ENCODE assay signal across 8 cellular contexts in the genomic region with DNA sequence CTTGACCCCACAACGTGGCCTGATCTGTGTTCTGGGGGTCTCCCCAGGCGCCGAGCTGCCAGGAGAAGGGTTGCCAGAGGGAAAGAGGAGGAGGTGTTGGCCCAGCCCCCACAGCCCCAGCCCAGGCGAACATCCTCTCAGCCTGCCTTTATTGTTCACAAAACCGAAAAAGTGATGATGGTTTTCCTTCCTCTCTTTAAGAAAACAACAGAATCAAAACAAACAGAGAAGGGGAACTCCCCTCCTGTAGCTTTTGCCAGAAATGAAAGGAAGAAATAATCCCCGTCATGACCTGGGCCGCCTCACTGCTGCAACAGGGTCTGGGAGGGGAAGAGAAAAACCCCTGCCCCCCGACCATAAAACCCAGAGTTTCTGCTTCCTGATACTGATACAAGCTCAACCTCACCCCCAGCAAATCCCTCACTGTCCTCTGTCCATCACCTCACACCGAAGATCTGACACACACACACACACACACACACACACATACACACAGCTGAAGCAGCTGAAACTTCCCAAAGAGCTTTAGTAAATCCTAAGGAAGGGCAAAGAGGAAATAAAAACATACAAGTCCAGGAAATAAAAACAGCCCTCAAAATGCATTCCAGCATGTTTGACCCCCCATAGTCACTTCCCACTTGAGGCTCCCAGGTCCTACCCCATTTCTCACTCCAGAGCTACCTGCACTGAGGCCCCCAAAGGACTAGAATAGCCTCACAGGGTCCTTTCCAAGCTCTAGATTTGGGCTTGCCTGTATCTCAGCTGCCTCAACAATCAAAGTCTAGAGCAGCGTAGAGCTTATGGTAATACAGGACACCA. TPM values are rescaled to one million over a fixed set of nuclear protein-coding genes. Genes with fewer than 3 reads are reported as not detected.
A peak's percentile ranks its signal among the peaks of the same experiment; 100 is the strongest.
DNase-seq lines count a peak whose midpoint lies in the region; ATAC-seq lines count a peak whose summit lies in the region.

No MANE protein-coding gene starts in this region.

- peak overlapping the region; percentile 87 for H3K27ac Mint-ChIP-seq in activated CD4-positive, alpha-beta memory T cell treated with anti-CD3 and anti-CD28 coated beads for 36 hours

- DNase-seq in activated CD4-positive, alpha-beta memory T cell treated with anti-CD3 and anti-CD28 coated beads for 36 hours, result peak; percentile 89
- DNase-seq in Right ventricle myocardium superior, result peak; percentile 64
- DNase-seq in stimulated activated CD4-positive, alpha-beta T cell treated with anti-CD3 and anti-CD28 coated beads, Interleukin-2, amount 100 ng/mL, for 48 hours, result peak; percentile 52 to 61
- no peak for DNase-seq in NCI-H510A (lab: John Stamatoyannopoulos, UW)
- DNase-seq in DMS79 treated with DMSO at 0.1 percent for 48 hours (lab: John Stamatoyannopoulos, UW), result no peak
- DNase-seq in mucosa of gallbladder (ENCODE audit: low spot score), result no peak

- H3K4me1 Mint-ChIP-seq in activated CD4-positive, alpha-beta memory T cell treated with anti-CD3 and anti-CD28 coated beads for 36 hours (ENCODE audit: low read depth), result peaks cover 93% of the 10 kb centered on the region

- CTCF ChIA-PET in activated CD4-positive, alpha-beta memory T cell treated with anti-CD3 and anti-CD28 coated beads for 36 hours (lab: Charles Lee), result interaction anchor here (1.1 to 15.7 kb wide), 9 partner anchors 9 to 49 kb away, joined by 3 to 269 read pairs (median 4); a partner anchor contains a TSS

- ATAC-seq in GM19351 (IDR thresholded peaks at IDR 0.05; ENCODE audit: unreplicated experiment) (peak; percentile 80), HG03354 (IDR thresholded peaks at IDR 0.05; ENCODE audit: poor library complexity, severe bottlenecking, unreplicated experiment) (peak; percentile 91), Right ventricle myocardium superior (ENCODE audit: poor library complexity) (peak; percentile 16)

- POLR2A ChIA-PET in activated CD4-positive, alpha-beta memory T cell treated with anti-CD3 and anti-CD28 coated beads for 36 hours (lab: Charles Lee), result interaction anchor here (0.7 to 14.3 kb wide), 13 partner anchors 9 to 421 kb away, joined by 3 to 215 read pairs (median 5); a partner anchor contains a TSS

- peak overlapping the region; percentile 40 for H3K4me3 Mint-ChIP-seq in activated CD4-positive, alpha-beta memory T cell treated with anti-CD3 and anti-CD28 coated beads for 36 hours

- no peaks in the 10 kb centered on the region for H3K36me3 Mint-ChIP-seq in activated CD4-positive, alpha-beta memory T cell treated with anti-CD3 and anti-CD28 coated beads for 36 hours

- H3K9me3 Mint-ChIP-seq in activated CD4-positive, alpha-beta memory T cell treated with anti-CD3 and anti-CD28 coated beads for 36 hours, result no peaks in the 10 kb centered on the region

- intact Hi-C loops in activated CD4-positive, alpha-beta memory T cell treated with anti-CD3 and anti-CD28 coated beads for 36 hours (cut with micrococcal nuclease), result loop anchor here (1.0 kb wide), 6 partner anchors 10 to 52 kb away; a partner anchor contains a TSS
- intact Hi-C loops in Right ventricle myocardium superior (cut with DNase I), result loop anchor here (5.0 kb wide), 1 partner anchor 38 kb away; no protein-coding TSS in a partner anchor

- H3K27me3 Mint-ChIP-seq in activated CD4-positive, alpha-beta memory T cell treated with anti-CD3 and anti-CD28 coated beads for 36 hours, result no peaks in the 10 kb centered on the region

RNA-seq across cellular contexts. Expression of a gene that starts 51.8 kb away (rescaled TPM):
- 10 to 100 TPM; 78.4 to 79.8 TPM for total RNA-seq in activated CD4-positive, alpha-beta memory T cell treated with anti-CD3 and anti-CD28 coated beads for 36 hours
- 45.0 TPM for total RNA-seq in Right ventricle myocardium superior
- 209 TPM for total RNA-seq in mucosa of gallbladder

Comparison
In these comparisons a context has a peak if more than half of its experiments do, and no peak if none do; other contexts are left out.
1. ATAC-seq: peak in every context shown above with its lines; median percentile 91 in HG03354; 80 in GM19351; 16 in Right ventricle myocardium superior.
2. DNase-seq: peak in activated CD4-positive, alpha-beta memory T cell treated with anti-CD3 and anti-CD28 coated beads for 36 hours (single experiment), Right ventricle myocardium superior (single experiment) and stimulated activated CD4-positive, alpha-beta T cell treated with anti-CD3 and anti-CD28 coated beads, Interleukin-2, amount 100 ng/mL, for 48 hours (2 of 2); none in NCI-H510A (single experiment), DMS79 treated with DMSO at 0.1 percent for 48 hours (single experiment) and mucosa of gallbladder (single experiment).